In genomic region chr12:122866950-122867607, GRCh38 we compare ENCODE assay signal across 16 cellular contexts. TPM values are rescaled to one million over a fixed set of nuclear protein-coding genes. Genes with fewer than 3 reads are reported as not detected.
DNase-seq lines count a peak whose midpoint lies in the region; ATAC-seq and TF ChIP-seq lines count a peak whose summit lies in the region.
"Had no signal": no experiment of that assay in that cellular context is flagged by ENCODE, and none has a peak within 500 bp of the region (broad histone marks: within the 10 kb centered on the region; RNA-seq: fewer than 3 reads in every experiment).

No MANE protein-coding gene starts in this region.

- no peaks in the 10 kb centered on the region for H3K9me3 ChIP-seq in heart right ventricle
- H3K9me3 ChIP-seq in neutrophil: no peaks in the 10 kb centered on the region
- H3K9me3 ChIP-seq in BE2C: no peaks in the 10 kb centered on the region
- H3K9me3 ChIP-seq: prostate gland, tibial artery had no signal

- H3K4me1 ChIP-seq in heart right ventricle (peaks cover 38 to 95% (median 84%) of the 10 kb centered on the region in 9 donors), neutrophil (ENCODE audit: control insufficient read depth in 1 of 2, insufficient read depth in 1 of 2, low read depth in 1 of 2, low read length in 1 of 2) (peaks cover 29% of the 10 kb centered on the region in 2 experiments), BE2C (peaks cover 20% of the 10 kb centered on the region)

- peak overlapping the region; percentile 58 to 81 for H3K27ac Mint-ChIP-seq in natural killer cell
- no peak overlapping the region for H3K27ac Mint-ChIP-seq in natural killer cell treated with Interleukin-12 subunit alpha and Interleukin-12 subunit beta and Interleukin-15 and Interleukin-18, amount 100 ng/mL, for 72 hours
- H3K27ac Mint-ChIP-seq: activated CD4-positive, alpha-beta T cell treated with anti-CD3 and anti-CD28 coated beads for 36 hours; activated T-helper 2 cell treated with anti-CD3 and anti-CD28 coated beads, Interferon-gamma antibody, Interleukin-2, Interleukin-4, amounts not matched to agents 10 μg/mL and 5 μg/mL and 100 μg/mL, durations not matched to agents 14 hours and 24 hours and 36 hours had no signal

- intact Hi-C loops in natural killer cell (cut with micrococcal nuclease) (loop anchor here (2.0 kb wide), 1 partner anchor 80 kb away; no protein-coding TSS in a partner anchor), heart right ventricle (cut with DNase I) (loop anchor here in 6 of 10 donors (10.0 kb wide), 2 partner anchors 72 to 368 kb away; partner anchors contain the start of genes MPHOSPH9 (in 4 of the 6) and MTRFR (in 4 of the 6))

- no peaks in the 10 kb centered on the region for H3K27me3 Mint-ChIP-seq in natural killer cell (ENCODE audit: low read depth in 2 of 2)
- no peaks in the 10 kb centered on the region for H3K27me3 Mint-ChIP-seq in natural killer cell treated with Interleukin-12 subunit alpha and Interleukin-12 subunit beta and Interleukin-15 and Interleukin-18, amount 100 ng/mL, for 72 hours
- H3K27me3 Mint-ChIP-seq: central memory CD8-positive, alpha-beta T cell had no signal

- H3K4me3 Mint-ChIP-seq in natural killer cell: peak overlapping the region; percentile 45
- H3K4me3 Mint-ChIP-seq in natural killer cell treated with Interleukin-12 subunit alpha and Interleukin-12 subunit beta and Interleukin-15 and Interleukin-18, amount 100 ng/mL, for 72 hours: no peak overlapping the region
- H3K4me3 Mint-ChIP-seq: activated CD4-positive, alpha-beta T cell treated with anti-CD3 and anti-CD28 coated beads for 36 hours; central memory CD8-positive, alpha-beta T cell had no signal

- peak overlapping the region; percentile 55 to 92 (median 81) for H3K27ac ChIP-seq in heart right ventricle
- peak overlapping the region; percentile 34 for H3K27ac ChIP-seq in neutrophil
- H3K27ac ChIP-seq: KMS-11, tibial artery had no signal

- H3K36me3 Mint-ChIP-seq in natural killer cell: no peaks in the 10 kb centered on the region
- no peaks in the 10 kb centered on the region for H3K36me3 Mint-ChIP-seq in natural killer cell treated with Interleukin-12 subunit alpha and Interleukin-12 subunit beta and Interleukin-15 and Interleukin-18, amount 100 ng/mL, for 72 hours

- H3K27me3 ChIP-seq in heart right ventricle: no peaks in the 10 kb centered on the region
- no peaks in the 10 kb centered on the region for H3K27me3 ChIP-seq in neutrophil
- H3K27me3 ChIP-seq in BE2C: no peaks in the 10 kb centered on the region
- H3K27me3 ChIP-seq: tibial artery had no signal

- WGBS in heart right ventricle, 2 donors: 71 to 77% methylated on average over 36 of the region's 36 CpGs

- peaks cover 41 to 48% of the 10 kb centered on the region in 2 donors for H3K4me1 Mint-ChIP-seq in natural killer cell
- H3K4me1 Mint-ChIP-seq in natural killer cell treated with Interleukin-12 subunit alpha and Interleukin-12 subunit beta and Interleukin-15 and Interleukin-18, amount 100 ng/mL, for 72 hours (ENCODE audit: low read depth in 2 of 2): peaks cover 27 to 37% of the 10 kb centered on the region in 2 donors

- DNase-seq in natural killer cell: no peak
- DNase-seq in natural killer cell treated with Interleukin-12 subunit alpha and Interleukin-12 subunit beta and Interleukin-15 and Interleukin-18, amount 100 ng/mL, for 72 hours (ENCODE audit: low spot score): no peak
- DNase-seq in heart right ventricle: no peak
- DNase-seq in BE2C: no peak
- no peak for DNase-seq in NCI-H146 treated with DMSO at 0.1 percent for 48 hours (lab: John Stamatoyannopoulos, UW; ENCODE audit: unreplicated experiment)
- DNase-seq: activated CD4-positive, alpha-beta T cell treated with anti-CD3 and anti-CD28 coated beads for 36 hours; kidney glomerular epithelial cell; NCI-H2029 had no signal

- H3K36me3 ChIP-seq in heart right ventricle (peaks cover 0 to 68% (median 25%) of the 10 kb centered on the region in 9 donors), neutrophil (peaks cover 88% of the 10 kb centered on the region), BE2C (peaks cover 27% of the 10 kb centered on the region)

- TF ChIP-seq CTCF in natural killer cell (IDR thresholded peaks at IDR 0.05): no peak
- no peak for TF ChIP-seq CTCF in heart right ventricle (IDR thresholded peaks at IDR 0.05)
- no peak for TF ChIP-seq CTCF in neutrophil (IDR thresholded peaks at IDR 0.05)
- no peak for TF ChIP-seq CTCF in BE2C (IDR thresholded peaks at IDR 0.05; ENCODE audit: low read depth, low read length)

- H3K4me3 ChIP-seq in heart right ventricle: no peak overlapping the region
- no peak overlapping the region for H3K4me3 ChIP-seq in neutrophil (ENCODE audit: low read depth in 1 of 2, low read length in 1 of 2)
- H3K4me3 ChIP-seq in BE2C (ENCODE audit: low read depth, low read length): no peak overlapping the region
- H3K4me3 ChIP-seq: prostate gland, tibial artery had no signal

- H3K9me3 Mint-ChIP-seq in natural killer cell: no peaks in the 10 kb centered on the region
- H3K9me3 Mint-ChIP-seq in natural killer cell treated with Interleukin-12 subunit alpha and Interleukin-12 subunit beta and Interleukin-15 and Interleukin-18, amount 100 ng/mL, for 72 hours: no peaks in the 10 kb centered on the region
- H3K9me3 Mint-ChIP-seq: activated T-helper 2 cell treated with anti-CD3 and anti-CD28 coated beads, Interferon-gamma antibody, Interleukin-2, Interleukin-4, amounts not matched to agents 10 μg/mL and 5 μg/mL and 100 μg/mL, durations not matched to agents 14 hours and 24 hours and 36 hours; central memory CD8-positive, alpha-beta T cell had no signal

- ATAC-seq in natural killer cell (no peak), heart right ventricle (peak in 5 of 8 donors; percentile 12 to 50 (median 34)), GM19324 (IDR thresholded peaks at IDR 0.05; ENCODE audit: low FRiP score, unreplicated experiment) (no peak), HG02588 (IDR thresholded peaks at IDR 0.05; ENCODE audit: unreplicated experiment) (no peak)
- no peak for ATAC-seq in natural killer cell treated with Interleukin-12 subunit alpha and Interleukin-12 subunit beta and Interleukin-15 and Interleukin-18, amount 100 ng/mL, for 72 hours
- ATAC-seq: activated CD4-positive, alpha-beta T cell treated with anti-CD3 and anti-CD28 coated beads for 36 hours had no signal

RNA-seq across cellular contexts. Expression of gene VPS37B, which starts 28.8 kb away (rescaled TPM):
- total RNA-seq in natural killer cell (100 to 1,000 TPM; 142 to 167 (median 165) TPM), heart right ventricle (10 to 100 TPM; 17.6 to 33.2 (median 19.8) TPM)
- total RNA-seq in natural killer cell treated with Interleukin-12 subunit alpha and Interleukin-12 subunit beta and Interleukin-15 and Interleukin-18, amount 100 ng/mL, for 72 hours: 10 to 100 TPM; 42.6 to 46.9 TPM
- 10 to 100 TPM; 16.4 to 26.7 TPM for polyA plus RNA-seq in heart right ventricle
- polyA plus RNA-seq in BE2C (2012; ENCODE audit: insufficient read depth, insufficient read length, low read depth): 34.9 TPM

RNA-seq across cellular contexts. Expression of gene HIP1R, which starts 31.8 kb away (rescaled TPM):
- total RNA-seq in natural killer cell: 10 to 100 TPM; 78.6 to 93.1 (median 85.5) TPM
- 10 to 100 TPM; 14.8 to 48.9 TPM for total RNA-seq in natural killer cell treated with Interleukin-12 subunit alpha and Interleukin-12 subunit beta and Interleukin-15 and Interleukin-18, amount 100 ng/mL, for 72 hours
- total RNA-seq in heart right ventricle: 10 to 100 TPM; 13.7 to 26.4 (median 17.5) TPM
- polyA plus RNA-seq in heart right ventricle: 10 to 100 TPM; 25.9 to 37.7 TPM
- 0.85 TPM for polyA plus RNA-seq in BE2C (2012; ENCODE audit: insufficient read depth, insufficient read length, low read depth)

Comparison
In these comparisons a context has a peak if more than half of its experiments do, and no peak if none do; other contexts are left out.
1. H3K27ac Mint-ChIP-seq: peak in natural killer cell (2 of 2); none in natural killer cell treated with Interleukin-12 subunit alpha and Interleukin-12 subunit beta and Interleukin-15 and Interleukin-18, amount 100 ng/mL, for 72 hours (0 of 2).
2. ATAC-seq: peak in heart right ventricle (5 of 8); none in natural killer cell (0 of 3), natural killer cell treated with Interleukin-12 subunit alpha and Interleukin-12 subunit beta and Interleukin-15 and Interleukin-18, amount 100 ng/mL, for 72 hours (0 of 2), GM19324 (single experiment) and HG02588 (single experiment).